ENCODE assay signal across 8 cellular contexts in the genomic region with DNA sequence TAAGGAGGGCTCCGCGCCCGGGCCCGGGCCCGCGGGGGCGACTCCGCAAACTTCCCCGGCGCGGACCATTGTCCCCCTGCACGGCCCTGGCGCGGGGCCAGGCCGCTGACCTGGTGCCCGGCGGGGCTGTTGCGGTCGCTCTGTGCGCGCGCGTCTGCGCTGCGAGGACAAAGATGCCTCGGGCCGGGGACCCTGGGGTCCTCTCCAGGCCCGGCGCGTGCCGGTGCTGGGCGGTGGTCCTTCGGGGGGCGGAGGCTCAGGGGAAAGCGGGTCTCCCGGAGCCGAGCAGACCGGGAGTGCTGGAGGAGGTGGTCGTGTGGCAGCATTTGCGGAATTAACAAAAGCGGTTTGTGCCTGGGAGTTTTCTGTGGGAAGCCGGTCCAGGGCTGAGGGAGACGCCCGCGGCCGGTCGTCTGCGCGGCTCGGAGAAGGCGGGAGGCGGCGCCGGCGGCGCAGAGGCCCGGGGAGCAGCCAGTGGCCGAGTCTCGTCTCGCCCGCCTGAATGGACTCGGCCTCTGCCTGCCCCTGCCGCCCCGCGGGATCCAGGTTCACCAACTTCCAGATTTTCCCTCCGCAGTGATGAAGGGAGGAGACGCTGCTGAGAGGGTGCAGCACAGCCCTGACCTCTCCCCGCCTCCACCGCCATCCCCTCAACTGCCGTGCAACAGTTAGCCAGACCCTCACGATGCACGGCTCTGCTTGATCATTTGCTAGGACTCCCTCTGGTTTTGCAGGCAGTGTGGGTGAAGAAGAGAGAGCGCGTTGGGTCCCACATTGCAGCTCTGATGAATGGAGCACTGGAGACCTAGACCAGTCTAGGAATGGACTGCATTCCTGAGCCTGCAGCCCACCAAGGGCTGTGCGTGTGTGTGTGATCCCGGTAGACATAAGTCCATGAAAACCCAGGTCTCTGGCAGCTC. TPM values are rescaled to one million over a fixed set of nuclear protein-coding genes. Genes with fewer than 3 reads are reported as not detected.
DNase-seq lines count a peak whose midpoint lies in the region; ATAC-seq and TF ChIP-seq lines count a peak whose summit lies in the region.

No MANE protein-coding gene starts in this region.

- no peaks in the 10 kb centered on the region for H3K36me3 ChIP-seq in heart right ventricle
- no peaks in the 10 kb centered on the region for H3K36me3 ChIP-seq in ovary

- peak overlapping the region; percentile 85 for H3K4me3 Mint-ChIP-seq in activated naive CD4-positive, alpha-beta T cell treated with anti-CD3 and anti-CD28 coated beads, Interleukin-2, amount 50 U/mL, for 24 hours

- no peaks in the 10 kb centered on the region for H3K9me3 Mint-ChIP-seq in activated naive CD4-positive, alpha-beta T cell treated with anti-CD3 and anti-CD28 coated beads, Interleukin-2, amount 50 U/mL, for 24 hours

- peak; percentile 65 for DNase-seq in COLO668 (lab: John Stamatoyannopoulos, UW; ENCODE audit: unreplicated experiment)
- peak; percentile 46 for DNase-seq in NCI-H2171 (lab: John Stamatoyannopoulos, UW)
- DNase-seq in heart right ventricle, result peak; percentile 23 to 43
- DNase-seq in ovary, result peak in 3 of 5 donors; percentile 37 to 62 (median 51)
- no peak for DNase-seq in mucosa of gallbladder (ENCODE audit: low spot score)
- DNase-seq in NCI-H1694 treated with DMSO at 0.1 percent for 48 hours (lab: John Stamatoyannopoulos, UW), result no peak

- H3K4me3 ChIP-seq in heart right ventricle (peak overlapping the region; percentile 63 to 93 (median 83)), ovary (peak overlapping the region; percentile 43)

- peak in 2 of 9 donors; percentile 2 to 9 for TF ChIP-seq CTCF in heart right ventricle (IDR thresholded peaks at IDR 0.05)
- TF ChIP-seq CTCF in ovary (IDR thresholded peaks at IDR 0.05), result no peak

- peaks cover 33% of the 10 kb centered on the region for H3K27me3 Mint-ChIP-seq in activated naive CD4-positive, alpha-beta T cell treated with anti-CD3 and anti-CD28 coated beads, Interleukin-2, amount 50 U/mL, for 24 hours

- H3K4me1 Mint-ChIP-seq in activated naive CD4-positive, alpha-beta T cell treated with anti-CD3 and anti-CD28 coated beads, Interleukin-2, amount 50 U/mL, for 24 hours, result peaks cover 28% of the 10 kb centered on the region

- WGBS in heart right ventricle, 2 donors, result 1% methylated on average over 76 of the region's 76 CpGs
- WGBS in ovary, 3 donors, result 0 to 1% (median 1%) methylated on average over 52 to 76 of the region's 76 CpGs

- intact Hi-C loops in heart right ventricle (cut with DNase I), result loop anchor here in 8 of 10 donors (1.0 to 10.0 kb wide), 8 partner anchors 35 to 85 kb away; partner anchors contain the start of gene DNAJC27 (in 1 of the 8)
- intact Hi-C loops in ovary (cut with DNase I), result no loop called here

- H3K9me3 ChIP-seq in heart right ventricle, result no peaks in the 10 kb centered on the region
- no peaks in the 10 kb centered on the region for H3K9me3 ChIP-seq in ovary

- TF ChIP-seq EP300 in ovary (IDR thresholded peaks at IDR 0.05), result no peak

- no peaks in the 10 kb centered on the region for H3K36me3 Mint-ChIP-seq in activated naive CD4-positive, alpha-beta T cell treated with anti-CD3 and anti-CD28 coated beads, Interleukin-2, amount 50 U/mL, for 24 hours

- H3K4me1 ChIP-seq in heart right ventricle (peaks cover 8 to 35% (median 23%) of the 10 kb centered on the region in 9 donors), ovary (ENCODE audit: insufficient read depth) (peaks cover 5% of the 10 kb centered on the region)

- no peak for TF ChIP-seq POLR2A in ovary (IDR thresholded peaks at IDR 0.05)

- H3K27ac ChIP-seq in heart right ventricle (peak overlapping the region; percentile 2 to 95 (median 88)), ovary (peak overlapping the region in 1 of 2 donors; percentile 50)

- peak; percentile 29 for ATAC-seq in GM21723 (IDR thresholded peaks at IDR 0.05; ENCODE audit: unreplicated experiment)
- peak; percentile 29 to 60 (median 40) for ATAC-seq in heart right ventricle

- peaks cover 0 to 47% (median 0%) of the 10 kb centered on the region in 7 donors for H3K27me3 ChIP-seq in heart right ventricle
- H3K27me3 ChIP-seq in ovary, result no peaks in the 10 kb centered on the region

- no peak overlapping the region for H3K27ac Mint-ChIP-seq in activated naive CD4-positive, alpha-beta T cell treated with anti-CD3 and anti-CD28 coated beads, Interleukin-2, amount 50 U/mL, for 24 hours

RNA-seq across cellular contexts. Expression of gene EFR3B, which starts 0.7 kb away (rescaled TPM):
- 10 to 100 TPM in 1 of 10 donors, 1 to 10 TPM in 9; 2.6 to 15.2 (median 7.9) TPM for total RNA-seq in heart right ventricle
- 1 to 10 TPM in 1 of 2 donors, under 1 TPM in 1; 0.62 to 1.3 TPM for polyA plus RNA-seq in heart right ventricle
- total RNA-seq in ovary, result 1 to 10 TPM in 6 of 7 donors, under 1 TPM in 1; 0.36 to 4.5 (median 1.5) TPM
- under 1 TPM; 0.45 to 0.93 TPM for polyA plus RNA-seq in ovary
- 1.8 TPM for total RNA-seq in mucosa of gallbladder

Comparison
In these comparisons a context has a peak if more than half of its experiments do, and no peak if none do; other contexts are left out.
1. DNase-seq: peak in COLO668 (single experiment), NCI-H2171 (single experiment), heart right ventricle (2 of 2) and ovary (3 of 5); none in mucosa of gallbladder (single experiment) and NCI-H1694 treated with DMSO at 0.1 percent for 48 hours (single experiment).
2. intact Hi-C loops: an anchor here in heart right ventricle (1.0 to 10.0 kb wide); none called in ovary.